Comparison of ENCODE assay signal across 1 cellular context in genomic region chr11:93733474-93733873, GRCh38.
TF ChIP-seq lines count a peak whose summit lies in the region.

No MANE protein-coding gene starts in this region.

TF ChIP-seq in endothelial cell of umbilical vein, 7 proteins besides CTCF, POLR2A, EP300 and RAD21:
- no peak for TF ChIP-seq MYC (IDR thresholded peaks at IDR 0.05; ENCODE audit: low read depth, low read length)
- peak; percentile 33 for TF ChIP-seq POLR2AphosphoS5 (IDR thresholded peaks at IDR 0.05; ENCODE audit: insufficient read depth, low read depth, low read length)
